In the genomic region with DNA sequence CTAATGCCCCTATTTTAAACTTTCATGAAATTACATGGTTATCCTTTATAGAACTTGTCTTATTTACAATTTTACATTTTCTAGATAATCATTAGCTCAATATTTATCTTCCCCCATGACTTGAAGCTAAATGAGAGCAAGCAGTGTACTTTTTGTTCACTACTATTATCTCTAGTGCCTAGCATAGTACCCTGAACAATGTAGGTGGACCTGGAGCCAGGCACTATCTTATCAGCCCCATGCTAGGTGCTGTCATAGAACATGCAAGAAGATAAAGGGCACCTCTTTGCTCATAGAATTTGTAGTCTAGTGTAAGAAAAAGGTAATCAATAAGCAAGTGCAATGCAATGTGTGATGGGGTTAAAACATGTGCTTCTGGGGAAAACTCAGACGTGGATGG, we compare ENCODE assay signal across 8 cellular contexts.
"Had no signal": no experiment of that assay in that cellular context is flagged by ENCODE, and none has a peak within 500 bp of the region (broad histone marks: within the 10 kb centered on the region; RNA-seq: fewer than 3 reads in every experiment).

No MANE protein-coding gene starts in this region.

- H3K9me3 ChIP-seq: HAP-1 had no signal

- H3K4me1 ChIP-seq: HAP-1 had no signal

- ATAC-seq: HCT116 had no signal

- H3K36me3 ChIP-seq: HAP-1 had no signal

- H3K27me3 Mint-ChIP-seq: IgD-negative memory B cell had no signal

- DNase-seq: GM23248, GOT3, H7, HFFc6, KBM-7 had no signal

- H3K27ac ChIP-seq: GM23248 had no signal

- H3K9ac ChIP-seq: GM23248 had no signal

- H3K27ac Mint-ChIP-seq: HFFc6, IgD-negative memory B cell had no signal

- H3K36me3 Mint-ChIP-seq: IgD-negative memory B cell had no signal

- H3K4me3 Mint-ChIP-seq: HFFc6, IgD-negative memory B cell had no signal

- H2AFZ ChIP-seq: GM23248 had no signal

- H3K4me3 ChIP-seq: GM23248, HAP-1 had no signal

- H3K4me1 Mint-ChIP-seq: IgD-negative memory B cell had no signal
